In genomic region chr9:28423255-28423654, GRCh38 we compare ENCODE assay signal across 26 cellular contexts.
"Had no signal": no experiment of that assay in that cellular context is flagged by ENCODE, and none has a peak within 500 bp of the region (broad histone marks: within the 10 kb centered on the region; RNA-seq: fewer than 3 reads in every experiment).

No MANE protein-coding gene starts in this region.

- FAIRE-seq: endometrium had no signal

- ATAC-seq: effector memory CD8-positive, alpha-beta T cell; esophagus mucosa; gastrocnemius medialis; heart right ventricle; left cardiac atrium; left lung; left ventricle myocardium superior; lower lobe of right lung; mucosa of descending colon had no signal

- H3K4me3 ChIP-seq: colonic mucosa, esophagus squamous epithelium, gastrocnemius medialis, heart right ventricle, left lung, lower lobe of right lung, mucosa of descending colon had no signal

- H3K27me3 ChIP-seq: colonic mucosa, esophagus squamous epithelium, gastrocnemius medialis, heart right ventricle, left lung had no signal

- H3K9me3 ChIP-seq: colonic mucosa, esophagus squamous epithelium, gastrocnemius medialis, heart right ventricle, left lung, lower lobe of right lung, mucosa of descending colon had no signal

- DNase-seq: colonic mucosa; cortex of kidney; effector CD8-positive, alpha-beta T cell; effector memory CD8-positive, alpha-beta T cell; endodermal cell; erythroblast; esophagus squamous epithelium; foreskin fibroblast; foreskin melanocyte; gastrocnemius medialis; glutamatergic neuron; head of caudate nucleus; heart right ventricle; hippocampal formation; immature natural killer cell; islet precursor cell; left cardiac atrium; left lung; left ventricle myocardium superior; lower lobe of right lung; mesenchymal stem cell; mucosa of descending colon; naive B cell had no signal

- H3K27ac ChIP-seq: colonic mucosa, epithelial cell of prostate, esophagus squamous epithelium, gastrocnemius medialis, heart right ventricle, left lung, lower lobe of right lung had no signal

- H3K36me3 ChIP-seq: colonic mucosa, esophagus squamous epithelium, gastrocnemius medialis, heart right ventricle, left lung, lower lobe of right lung had no signal

- H3K4me1 ChIP-seq: colonic mucosa, esophagus squamous epithelium, gastrocnemius medialis, heart right ventricle, left lung, lower lobe of right lung had no signal
